In the genomic region with DNA sequence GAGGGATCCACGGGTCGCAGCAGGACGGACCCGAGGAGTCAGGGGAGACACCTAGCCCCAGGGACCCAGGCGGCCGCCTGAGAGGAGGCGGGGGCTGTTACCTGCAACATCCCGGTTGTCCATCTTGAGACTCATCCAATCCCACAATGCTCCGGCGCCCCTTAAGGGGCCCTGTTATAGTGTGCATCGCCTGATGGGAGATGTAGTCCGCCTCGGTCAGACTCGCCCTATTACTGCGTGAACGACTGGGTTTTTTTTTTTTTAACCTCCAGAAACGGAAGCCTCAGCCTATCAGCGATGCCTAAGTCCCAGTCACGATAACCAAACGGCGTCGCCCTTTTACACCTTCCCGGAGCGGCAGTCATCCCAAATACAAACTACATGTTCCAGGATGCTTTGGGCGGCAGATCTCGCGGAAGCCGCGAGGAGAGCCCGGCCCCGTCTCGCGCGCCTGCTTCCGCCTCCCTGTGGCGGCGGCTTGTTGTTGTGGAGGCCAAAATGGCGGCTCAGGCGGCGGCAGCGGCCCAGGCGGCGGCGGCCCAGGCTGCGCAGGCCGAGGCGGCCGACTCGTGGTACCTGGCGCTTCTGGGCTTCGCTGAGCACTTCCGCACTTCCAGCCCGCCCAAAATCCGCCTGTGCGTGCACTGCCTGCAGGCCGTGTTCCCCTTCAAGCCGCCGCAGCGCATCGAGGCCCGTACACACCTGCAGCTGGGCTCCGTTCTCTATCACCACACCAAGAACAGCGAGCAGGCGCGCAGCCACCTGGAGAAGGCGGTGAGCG, we compare ENCODE assay signal across 1 cellular context.
TF ChIP-seq lines count a peak whose summit lies in the region.

TSS of gene MAU2 (plus strand) at position 468 of the 781 bp plus-strand sequence. CDS start at position 499, 31 bp downstream.
A gene with protein sequence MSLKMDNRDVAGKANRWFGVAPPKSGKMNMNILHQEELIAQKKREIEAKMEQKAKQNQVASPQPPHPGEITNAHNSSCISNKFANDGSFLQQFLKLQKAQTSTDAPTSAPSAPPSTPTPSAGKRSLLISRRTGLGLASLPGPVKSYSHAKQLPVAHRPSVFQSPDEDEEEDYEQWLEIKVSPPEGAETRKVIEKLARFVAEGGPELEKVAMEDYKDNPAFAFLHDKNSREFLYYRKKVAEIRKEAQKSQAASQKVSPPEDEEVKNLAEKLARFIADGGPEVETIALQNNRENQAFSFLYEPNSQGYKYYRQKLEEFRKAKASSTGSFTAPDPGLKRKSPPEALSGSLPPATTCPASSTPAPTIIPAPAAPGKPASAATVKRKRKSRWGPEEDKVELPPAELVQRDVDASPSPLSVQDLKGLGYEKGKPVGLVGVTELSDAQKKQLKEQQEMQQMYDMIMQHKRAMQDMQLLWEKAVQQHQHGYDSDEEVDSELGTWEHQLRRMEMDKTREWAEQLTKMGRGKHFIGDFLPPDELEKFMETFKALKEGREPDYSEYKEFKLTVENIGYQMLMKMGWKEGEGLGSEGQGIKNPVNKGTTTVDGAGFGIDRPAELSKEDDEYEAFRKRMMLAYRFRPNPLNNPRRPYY (minus strand): TSS at position 148 of the 781 bp plus-strand sequence. CDS start 13 bp downstream, at position 135.

TF ChIP-seq in K562, 482 proteins besides CTCF, POLR2A, EP300 and RAD21 (continued from another document and continues in another):
- TF ChIP-seq, protein P1, sequence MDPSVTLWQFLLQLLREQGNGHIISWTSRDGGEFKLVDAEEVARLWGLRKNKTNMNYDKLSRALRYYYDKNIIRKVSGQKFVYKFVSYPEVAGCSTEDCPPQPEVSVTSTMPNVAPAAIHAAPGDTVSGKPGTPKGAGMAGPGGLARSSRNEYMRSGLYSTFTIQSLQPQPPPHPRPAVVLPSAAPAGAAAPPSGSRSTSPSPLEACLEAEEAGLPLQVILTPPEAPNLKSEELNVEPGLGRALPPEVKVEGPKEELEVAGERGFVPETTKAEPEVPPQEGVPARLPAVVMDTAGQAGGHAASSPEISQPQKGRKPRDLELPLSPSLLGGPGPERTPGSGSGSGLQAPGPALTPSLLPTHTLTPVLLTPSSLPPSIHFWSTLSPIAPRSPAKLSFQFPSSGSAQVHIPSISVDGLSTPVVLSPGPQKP (CRISPR knock-in tag; IDR thresholded peaks at IDR 0.05) = peak; percentile 77; the same call in 1 of the 2 replicates
- no peak for TF ChIP-seq ZNF778 (CRISPR knock-in tag; IDR thresholded peaks at IDR 0.05)
- peak; percentile 60; the same call in 1 of the 2 replicates for TF ChIP-seq ZNF449 (CRISPR knock-in tag; IDR thresholded peaks at IDR 0.05)
- TF ChIP-seq NFE2L1 (tag; IDR thresholded peaks at IDR 0.05; ENCODE audit: borderline replicate concordance, low read depth) = no peak
- peak in 1 of 2 experiments; percentile 54; a peak in 2 of 4 replicates for TF ChIP-seq TEAD1 (CRISPR knock-in tag; IDR thresholded peaks at IDR 0.05)
- no peak; the same call in 1 of the 2 replicates for TF ChIP-seq GABPB2 (CRISPR knock-in tag; conservative IDR thresholded peaks at IDR 0.05)
- no peak for TF ChIP-seq ZNF518B (CRISPR knock-in tag; IDR thresholded peaks at IDR 0.05)
- no peak for TF ChIP-seq ETV5 (CRISPR knock-in tag; IDR thresholded peaks at IDR 0.05; ENCODE audit: low read depth)
- peak in 1 of 2 experiments; percentile 79; a peak in 3 of 4 replicates for TF ChIP-seq MAZ (CRISPR knock-in tag; conservative IDR thresholded peaks at IDR 0.05 in 1 of 2, IDR thresholded peaks at IDR 0.05 in 1 of 2)
- TF ChIP-seq ZC3H8 (IDR thresholded peaks at IDR 0.05) = no peak
- no peak for TF ChIP-seq RHOXF2B (CRISPR knock-in tag; conservative IDR thresholded peaks at IDR 0.05)
- no peak for TF ChIP-seq ZNF707 (CRISPR knock-in tag; conservative IDR thresholded peaks at IDR 0.05)
- no peak for TF ChIP-seq NCOR1 (IDR thresholded peaks at IDR 0.05)
- TF ChIP-seq ZNF212 (CRISPR knock-in tag; IDR thresholded peaks at IDR 0.05) = no peak
- TF ChIP-seq, protein P2, sequence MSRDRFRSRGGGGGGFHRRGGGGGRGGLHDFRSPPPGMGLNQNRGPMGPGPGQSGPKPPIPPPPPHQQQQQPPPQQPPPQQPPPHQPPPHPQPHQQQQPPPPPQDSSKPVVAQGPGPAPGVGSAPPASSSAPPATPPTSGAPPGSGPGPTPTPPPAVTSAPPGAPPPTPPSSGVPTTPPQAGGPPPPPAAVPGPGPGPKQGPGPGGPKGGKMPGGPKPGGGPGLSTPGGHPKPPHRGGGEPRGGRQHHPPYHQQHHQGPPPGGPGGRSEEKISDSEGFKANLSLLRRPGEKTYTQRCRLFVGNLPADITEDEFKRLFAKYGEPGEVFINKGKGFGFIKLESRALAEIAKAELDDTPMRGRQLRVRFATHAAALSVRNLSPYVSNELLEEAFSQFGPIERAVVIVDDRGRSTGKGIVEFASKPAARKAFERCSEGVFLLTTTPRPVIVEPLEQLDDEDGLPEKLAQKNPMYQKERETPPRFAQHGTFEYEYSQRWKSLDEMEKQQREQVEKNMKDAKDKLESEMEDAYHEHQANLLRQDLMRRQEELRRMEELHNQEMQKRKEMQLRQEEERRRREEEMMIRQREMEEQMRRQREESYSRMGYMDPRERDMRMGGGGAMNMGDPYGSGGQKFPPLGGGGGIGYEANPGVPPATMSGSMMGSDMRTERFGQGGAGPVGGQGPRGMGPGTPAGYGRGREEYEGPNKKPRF (IDR thresholded peaks at IDR 0.05; ENCODE audit: low read depth, low read length) = no peak
- peak; percentile 98 for TF ChIP-seq RBM25 (IDR thresholded peaks at IDR 0.05; ENCODE audit: low read depth, low read length, severe bottlenecking)
- no peak for TF ChIP-seq PHTF2 (CRISPR knock-in tag; IDR thresholded peaks at IDR 0.05)
- no peak for TF ChIP-seq ZNF507 (tag; conservative IDR thresholded peaks at IDR 0.05)
- TF ChIP-seq, protein P3, sequence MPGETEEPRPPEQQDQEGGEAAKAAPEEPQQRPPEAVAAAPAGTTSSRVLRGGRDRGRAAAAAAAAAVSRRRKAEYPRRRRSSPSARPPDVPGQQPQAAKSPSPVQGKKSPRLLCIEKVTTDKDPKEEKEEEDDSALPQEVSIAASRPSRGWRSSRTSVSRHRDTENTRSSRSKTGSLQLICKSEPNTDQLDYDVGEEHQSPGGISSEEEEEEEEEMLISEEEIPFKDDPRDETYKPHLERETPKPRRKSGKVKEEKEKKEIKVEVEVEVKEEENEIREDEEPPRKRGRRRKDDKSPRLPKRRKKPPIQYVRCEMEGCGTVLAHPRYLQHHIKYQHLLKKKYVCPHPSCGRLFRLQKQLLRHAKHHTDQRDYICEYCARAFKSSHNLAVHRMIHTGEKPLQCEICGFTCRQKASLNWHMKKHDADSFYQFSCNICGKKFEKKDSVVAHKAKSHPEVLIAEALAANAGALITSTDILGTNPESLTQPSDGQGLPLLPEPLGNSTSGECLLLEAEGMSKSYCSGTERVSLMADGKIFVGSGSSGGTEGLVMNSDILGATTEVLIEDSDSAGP (CRISPR knock-in tag; IDR thresholded peaks at IDR 0.05) = peak; percentile 49; the same call in 1 of the 2 replicates
- TF ChIP-seq SNIP1 (IDR thresholded peaks at IDR 0.05; ENCODE audit: low read depth) = no peak
- peak; percentile 99 for TF ChIP-seq CHD2 (IDR thresholded peaks at IDR 0.05; ENCODE audit: low read depth, low read length)
- TF ChIP-seq, protein P4, sequence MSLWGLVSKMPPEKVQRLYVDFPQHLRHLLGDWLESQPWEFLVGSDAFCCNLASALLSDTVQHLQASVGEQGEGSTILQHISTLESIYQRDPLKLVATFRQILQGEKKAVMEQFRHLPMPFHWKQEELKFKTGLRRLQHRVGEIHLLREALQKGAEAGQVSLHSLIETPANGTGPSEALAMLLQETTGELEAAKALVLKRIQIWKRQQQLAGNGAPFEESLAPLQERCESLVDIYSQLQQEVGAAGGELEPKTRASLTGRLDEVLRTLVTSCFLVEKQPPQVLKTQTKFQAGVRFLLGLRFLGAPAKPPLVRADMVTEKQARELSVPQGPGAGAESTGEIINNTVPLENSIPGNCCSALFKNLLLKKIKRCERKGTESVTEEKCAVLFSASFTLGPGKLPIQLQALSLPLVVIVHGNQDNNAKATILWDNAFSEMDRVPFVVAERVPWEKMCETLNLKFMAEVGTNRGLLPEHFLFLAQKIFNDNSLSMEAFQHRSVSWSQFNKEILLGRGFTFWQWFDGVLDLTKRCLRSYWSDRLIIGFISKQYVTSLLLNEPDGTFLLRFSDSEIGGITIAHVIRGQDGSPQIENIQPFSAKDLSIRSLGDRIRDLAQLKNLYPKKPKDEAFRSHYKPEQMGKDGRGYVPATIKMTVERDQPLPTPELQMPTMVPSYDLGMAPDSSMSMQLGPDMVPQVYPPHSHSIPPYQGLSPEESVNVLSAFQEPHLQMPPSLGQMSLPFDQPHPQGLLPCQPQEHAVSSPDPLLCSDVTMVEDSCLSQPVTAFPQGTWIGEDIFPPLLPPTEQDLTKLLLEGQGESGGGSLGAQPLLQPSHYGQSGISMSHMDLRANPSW (CRISPR knock-in tag; IDR thresholded peaks at IDR 0.05) = no peak
- peak; percentile 94; the same call in 1 of the 2 replicates for TF ChIP-seq FOXP1 (CRISPR knock-in tag; IDR thresholded peaks at IDR 0.05)
- no peak for TF ChIP-seq BCOR (IDR thresholded peaks at IDR 0.05)
- TF ChIP-seq EP400 (IDR thresholded peaks at IDR 0.05) = peak; percentile 69
- TF ChIP-seq, protein P5, sequence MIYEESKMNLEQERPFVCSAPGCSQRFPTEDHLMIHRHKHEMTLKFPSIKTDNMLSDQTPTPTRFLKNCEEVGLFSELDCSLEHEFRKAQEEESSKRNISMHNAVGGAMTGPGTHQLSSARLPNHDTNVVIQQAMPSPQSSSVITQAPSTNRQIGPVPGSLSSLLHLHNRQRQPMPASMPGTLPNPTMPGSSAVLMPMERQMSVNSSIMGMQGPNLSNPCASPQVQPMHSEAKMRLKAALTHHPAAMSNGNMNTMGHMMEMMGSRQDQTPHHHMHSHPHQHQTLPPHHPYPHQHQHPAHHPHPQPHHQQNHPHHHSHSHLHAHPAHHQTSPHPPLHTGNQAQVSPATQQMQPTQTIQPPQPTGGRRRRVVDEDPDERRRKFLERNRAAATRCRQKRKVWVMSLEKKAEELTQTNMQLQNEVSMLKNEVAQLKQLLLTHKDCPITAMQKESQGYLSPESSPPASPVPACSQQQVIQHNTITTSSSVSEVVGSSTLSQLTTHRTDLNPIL (CRISPR knock-in tag; IDR thresholded peaks at IDR 0.05) = no peak
- TF ChIP-seq ZBED1 (IDR thresholded peaks at IDR 0.05) = 0 out of 2 replicates have a peak, but pooled peaks have one; percentile 17
- no peak for TF ChIP-seq HDAC6 (IDR thresholded peaks at IDR 0.05; ENCODE audit: low read depth, low read length)
- no peak for TF ChIP-seq NUFIP1 (IDR thresholded peaks at IDR 0.05; ENCODE audit: partially characterized antibody)
- TF ChIP-seq HNRNPH1 (optimal IDR thresholded peaks at IDR 0.05; ENCODE audit: low read depth, low read length) = no peak
- TF ChIP-seq, protein P6, sequence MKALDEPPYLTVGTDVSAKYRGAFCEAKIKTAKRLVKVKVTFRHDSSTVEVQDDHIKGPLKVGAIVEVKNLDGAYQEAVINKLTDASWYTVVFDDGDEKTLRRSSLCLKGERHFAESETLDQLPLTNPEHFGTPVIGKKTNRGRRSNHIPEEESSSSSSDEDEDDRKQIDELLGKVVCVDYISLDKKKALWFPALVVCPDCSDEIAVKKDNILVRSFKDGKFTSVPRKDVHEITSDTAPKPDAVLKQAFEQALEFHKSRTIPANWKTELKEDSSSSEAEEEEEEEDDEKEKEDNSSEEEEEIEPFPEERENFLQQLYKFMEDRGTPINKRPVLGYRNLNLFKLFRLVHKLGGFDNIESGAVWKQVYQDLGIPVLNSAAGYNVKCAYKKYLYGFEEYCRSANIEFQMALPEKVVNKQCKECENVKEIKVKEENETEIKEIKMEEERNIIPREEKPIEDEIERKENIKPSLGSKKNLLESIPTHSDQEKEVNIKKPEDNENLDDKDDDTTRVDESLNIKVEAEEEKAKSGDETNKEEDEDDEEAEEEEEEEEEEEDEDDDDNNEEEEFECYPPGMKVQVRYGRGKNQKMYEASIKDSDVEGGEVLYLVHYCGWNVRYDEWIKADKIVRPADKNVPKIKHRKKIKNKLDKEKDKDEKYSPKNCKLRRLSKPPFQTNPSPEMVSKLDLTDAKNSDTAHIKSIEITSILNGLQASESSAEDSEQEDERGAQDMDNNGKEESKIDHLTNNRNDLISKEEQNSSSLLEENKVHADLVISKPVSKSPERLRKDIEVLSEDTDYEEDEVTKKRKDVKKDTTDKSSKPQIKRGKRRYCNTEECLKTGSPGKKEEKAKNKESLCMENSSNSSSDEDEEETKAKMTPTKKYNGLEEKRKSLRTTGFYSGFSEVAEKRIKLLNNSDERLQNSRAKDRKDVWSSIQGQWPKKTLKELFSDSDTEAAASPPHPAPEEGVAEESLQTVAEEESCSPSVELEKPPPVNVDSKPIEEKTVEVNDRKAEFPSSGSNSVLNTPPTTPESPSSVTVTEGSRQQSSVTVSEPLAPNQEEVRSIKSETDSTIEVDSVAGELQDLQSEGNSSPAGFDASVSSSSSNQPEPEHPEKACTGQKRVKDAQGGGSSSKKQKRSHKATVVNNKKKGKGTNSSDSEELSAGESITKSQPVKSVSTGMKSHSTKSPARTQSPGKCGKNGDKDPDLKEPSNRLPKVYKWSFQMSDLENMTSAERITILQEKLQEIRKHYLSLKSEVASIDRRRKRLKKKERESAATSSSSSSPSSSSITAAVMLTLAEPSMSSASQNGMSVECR (CRISPR knock-in tag; IDR thresholded peaks at IDR 0.05) = peak; percentile 95
- TF ChIP-seq ARHGAP35 (IDR thresholded peaks at IDR 0.05; ENCODE audit: partially characterized antibody) = peak; percentile 95
- no peak for TF ChIP-seq NR4A1 (CRISPR knock-in tag; IDR thresholded peaks at IDR 0.05)
- no peak for TF ChIP-seq NR4A1 (tag; IDR thresholded peaks at IDR 0.05)
